Comparison of ENCODE assay signal across 25 cellular contexts in the genomic region with DNA sequence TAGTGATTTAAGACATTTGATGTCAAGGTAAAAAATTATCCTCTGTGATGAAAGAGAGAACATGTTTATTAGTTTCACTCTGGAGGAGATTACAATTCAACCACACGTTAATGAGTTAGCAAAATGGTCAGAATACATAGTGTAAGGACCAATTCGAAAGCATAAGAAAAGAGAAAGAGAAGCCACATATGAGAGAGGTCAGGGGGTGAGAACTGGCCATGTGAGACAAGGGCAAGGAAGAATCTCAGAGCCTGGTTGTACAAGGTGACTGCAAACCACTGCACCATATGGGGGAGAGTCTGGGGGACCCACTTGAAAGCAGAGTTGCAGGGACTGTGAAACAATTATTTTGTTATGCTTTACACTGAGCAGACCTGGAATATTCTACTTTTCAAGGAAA. TPM values are rescaled to one million over a fixed set of nuclear protein-coding genes. Genes with fewer than 3 reads are reported as not detected.
DNase-seq lines count a peak whose midpoint lies in the region; ATAC-seq, FAIRE-seq and TF ChIP-seq lines count a peak whose summit lies in the region.
"Had no signal": no experiment of that assay in that cellular context is flagged by ENCODE, and none has a peak within 500 bp of the region (broad histone marks: within the 10 kb centered on the region; RNA-seq: fewer than 3 reads in every experiment).

No MANE protein-coding gene starts in this region.

- H3K27ac ChIP-seq in esophagus muscularis mucosa (replicated peaks in 1 of 4) (no peak overlapping the region), substantia nigra (ENCODE audit: low read depth, low read length, poor library complexity, severe bottlenecking) (no peak overlapping the region)
- H3K27ac ChIP-seq: A549, KMS-11, SJSA1 had no signal

- no peaks in the 10 kb centered on the region for H3K36me3 Mint-ChIP-seq in activated T-cell treated with anti-CD3 and anti-CD28 coated beads, Interleukin-2, amount 50 U/mL, for 4 hours (ENCODE audit: insufficient read depth)

- FAIRE-seq in RCC 7860 (lab: Jason Lieb, UNC): peak; percentile 47
- FAIRE-seq: A549, D721Med had no signal

- no peaks in the 10 kb centered on the region for H3K9me3 ChIP-seq in esophagus muscularis mucosa
- H3K9me3 ChIP-seq: A549, BE2C, SJSA1 had no signal

- H3K27me3 Mint-ChIP-seq in activated T-cell treated with anti-CD3 and anti-CD28 coated beads, Interleukin-2, amount 50 U/mL, for 4 hours (ENCODE audit: low read depth): peaks cover 16% of the 10 kb centered on the region

- TF ChIP-seq EP300 in esophagus muscularis mucosa (IDR thresholded peaks at IDR 0.05): no peak

- H3K4me1 Mint-ChIP-seq in activated T-cell treated with anti-CD3 and anti-CD28 coated beads, Interleukin-2, amount 50 U/mL, for 4 hours (ENCODE audit: low read depth): no peaks in the 10 kb centered on the region

- WGBS in esophagus muscularis mucosa: 31% methylated on average over 2 of the region's 2 CpGs

- no peaks in the 10 kb centered on the region for H3K9me3 Mint-ChIP-seq in activated T-cell treated with anti-CD3 and anti-CD28 coated beads, Interleukin-2, amount 50 U/mL, for 4 hours

- no peak for TF ChIP-seq POLR2A in esophagus muscularis mucosa (IDR thresholded peaks at IDR 0.05; ENCODE audit: low read depth)

- no peak overlapping the region for H3K4me3 ChIP-seq in esophagus muscularis mucosa
- H3K4me3 ChIP-seq: A549, SJSA1 had no signal

- no peak for TF ChIP-seq CTCF in esophagus muscularis mucosa (IDR thresholded peaks at IDR 0.05)

- peak; percentile 89 for ATAC-seq in GM18907 (IDR thresholded peaks at IDR 0.05; ENCODE audit: unreplicated experiment)
- peak; percentile 76 for ATAC-seq in GM19463 (IDR thresholded peaks at IDR 0.05; ENCODE audit: unreplicated experiment)
- ATAC-seq in HG02981 (IDR thresholded peaks at IDR 0.05; ENCODE audit: unreplicated experiment): peak; percentile 69
- no peak for ATAC-seq in activated T-cell treated with anti-CD3 and anti-CD28 coated beads, Interleukin-2, amount 50 U/mL, for 4 hours
- ATAC-seq: A549, Right ventricle myocardium inferior had no signal

- no peaks in the 10 kb centered on the region for H3K27me3 ChIP-seq in esophagus muscularis mucosa
- H3K27me3 ChIP-seq: SJSA1 had no signal

- no peaks in the 10 kb centered on the region for H3K4me1 ChIP-seq in esophagus muscularis mucosa
- H3K4me1 ChIP-seq: A549, BE2C, SJSA1 had no signal

- no peaks in the 10 kb centered on the region for H3K36me3 ChIP-seq in esophagus muscularis mucosa
- H3K36me3 ChIP-seq: BE2C, SJSA1 had no signal

- DNase-seq in RCC 7860 (ENCODE audit: low spot score) (no peak), esophagus muscularis mucosa (ENCODE audit: extremely low spot score) (no peak), substantia nigra (lab: John Stamatoyannopoulos, UW) (no peak)
- DNase-seq in activated CD8-positive, alpha-beta memory T cell treated with anti-CD3 and anti-CD28 coated beads for 24 hours: no peak
- no peak for DNase-seq in activated T-cell treated with anti-CD3 and anti-CD28 coated beads, Interleukin-2, amount 50 U/mL, for 4 hours
- DNase-seq: BE2C, DMS53, GDM1, GOT3, HCEC 1CT, IMR-90, NCI-H1105, NCI-H146, NCI-H2029 treated with DMSO at 0.1 percent for 48 hours, NCI-H226, NCI-H524, T-helper 1 cell had no signal

- intact Hi-C loops in esophagus muscularis mucosa (cut with DNase I): no loop called here

- H3K4me3 Mint-ChIP-seq in activated T-cell treated with anti-CD3 and anti-CD28 coated beads, Interleukin-2, amount 50 U/mL, for 4 hours: no peak overlapping the region

RNA-seq across cellular contexts. Expression of gene BET1, which starts 27.7 kb away (rescaled TPM):
- total RNA-seq in esophagus muscularis mucosa: 10 to 100 TPM; 10.5 to 15.8 (median 12.6) TPM
- 10 to 100 TPM; 18.0 to 19.9 (median 18.5) TPM for total RNA-seq in activated T-cell treated with anti-CD3 and anti-CD28 coated beads, Interleukin-2, amount 50 U/mL, for 4 hours

Comparison
In these comparisons a context has a peak if more than half of its experiments do, and no peak if none do; other contexts are left out.
1. ATAC-seq: peak in GM18907 (single experiment), GM19463 (single experiment) and HG02981 (single experiment); none in activated T-cell treated with anti-CD3 and anti-CD28 coated beads, Interleukin-2, amount 50 U/mL, for 4 hours (0 of 2).